ENCODE assay signal across 26 cellular contexts in the genomic region with DNA sequence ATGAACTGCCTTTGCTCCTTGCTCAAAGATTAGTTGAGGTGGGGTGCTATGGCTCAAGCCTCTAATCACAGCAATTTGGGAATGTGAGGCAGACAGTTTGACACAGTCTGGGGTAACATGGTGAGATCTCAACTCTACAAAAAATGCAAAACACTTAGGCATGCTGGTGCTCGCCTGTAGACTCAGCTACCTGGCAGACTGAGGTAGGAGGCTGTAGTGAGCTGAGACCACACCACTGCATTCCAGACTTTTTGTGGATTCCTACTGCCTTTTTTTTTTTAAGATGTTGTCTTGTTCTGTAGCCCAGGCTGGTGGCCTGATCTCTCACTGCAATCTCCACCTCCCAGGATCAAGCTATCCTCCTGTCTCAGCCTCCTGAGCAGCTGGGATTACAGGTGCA. TPM values are rescaled to one million over a fixed set of nuclear protein-coding genes. Genes with fewer than 3 reads are reported as not detected.
"Had no signal": no experiment of that assay in that cellular context is flagged by ENCODE, and none has a peak within 500 bp of the region (broad histone marks: within the 10 kb centered on the region; RNA-seq: fewer than 3 reads in every experiment).

No MANE protein-coding gene starts in this region.

- ATAC-seq: K562, Panc1, PC-3, Right ventricle myocardium inferior, SK-N-SH treated with all-trans-retinoic acid at 6 μM for 48 hours had no signal

- H3K4me1 ChIP-seq: SJCRH30 had no signal

- DNase-seq: Kasumi-1, MM.1S, NCI-H1092 treated with DMSO at 0.1 percent for 48 hours, NCI-H1436, NCI-H187, NCI-H2029, NCI-H2081 treated with DMSO at 0.1 percent for 48 hours, NCI-H2171, NCI-H226, NCI-H446, NCI-H510A, NCI-H524 treated with DMSO at 0.1 percent for 48 hours, NCI-H69, NCI-H774, PC-3, SHP77 treated with DMSO at 0.1 percent for 48 hours, SJCRH30 had no signal

- H3K9ac ChIP-seq: KMS-11 had no signal

- H3K36me3 ChIP-seq: SJCRH30 had no signal

- FAIRE-seq: HTR-8/SVneo, K562 had no signal

- H3K4me3 ChIP-seq: K562, SJCRH30 had no signal

- H3K27ac ChIP-seq: HL-60, KMS-11, SJCRH30 had no signal

- H3K9me3 ChIP-seq: SJCRH30 had no signal

- H3K27me3 ChIP-seq: SJCRH30 had no signal

- H3K4me2 ChIP-seq: KMS-11 had no signal

RNA-seq across cellular contexts. Expression of gene TBL1Y, which starts 2.9 kb away (rescaled TPM):
- total RNA-seq: K562, M059J, PC-3, SJCRH30 had no signal
- polyA plus RNA-seq: IgD-negative memory B cell, K562 had no signal

RNA-seq across cellular contexts. Expression of gene AMELY, which starts 4.0 kb away (rescaled TPM):
- total RNA-seq: K562, M059J, PC-3, Right ventricle myocardium inferior, SJCRH30 had no signal
- polyA plus RNA-seq: IgD-negative memory B cell, K562 had no signal
